11 cellular contexts compared by ENCODE assay signal in the genomic region with DNA sequence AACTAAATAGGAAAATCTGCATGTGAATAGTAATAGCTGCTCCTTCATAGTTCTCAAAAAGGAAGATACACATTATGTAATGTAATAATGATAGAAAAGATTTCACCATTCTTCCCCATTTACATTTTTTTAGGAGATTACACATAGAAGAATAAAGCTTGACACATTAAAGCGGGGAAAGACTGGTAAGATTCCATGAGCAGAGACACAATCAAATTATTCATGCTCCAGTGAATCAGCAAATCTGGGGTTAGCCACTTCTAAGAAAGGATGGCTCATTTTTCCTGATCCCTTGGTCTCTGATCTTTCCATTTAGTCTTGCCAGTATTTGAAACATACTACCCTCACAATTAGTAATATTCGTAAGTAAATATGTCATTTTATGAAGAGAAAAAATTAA.
DNase-seq lines count a peak whose midpoint lies in the region; ATAC-seq and TF ChIP-seq lines count a peak whose summit lies in the region.
"Had no signal": no experiment of that assay in that cellular context is flagged by ENCODE, and none has a peak within 500 bp of the region (broad histone marks: within the 10 kb centered on the region; RNA-seq: fewer than 3 reads in every experiment).

No MANE protein-coding gene starts in this region.

- no peak overlapping the region for H3K4me3 Mint-ChIP-seq in activated T-helper 17 cell treated with anti-CD3 and anti-CD28 coated beads, Interleukin-2, amount 50 U/mL, for 72 hours
- H3K4me3 Mint-ChIP-seq: natural killer cell; T-helper 1 cell treated with Interleukin-12 subunit alpha and Interleukin-12 subunit beta and Interleukin-4 antibody, amounts not matched to agents 30 μg/mL and 1 μg/mL, for 36 hours had no signal

- peak overlapping the region; percentile 35 for H3K27ac Mint-ChIP-seq in activated T-helper 17 cell treated with anti-CD3 and anti-CD28 coated beads, Interleukin-2, amount 50 U/mL, for 72 hours
- H3K27ac Mint-ChIP-seq: natural killer cell; T-helper 1 cell treated with Interleukin-12 subunit alpha and Interleukin-12 subunit beta and Interleukin-4 antibody, amounts not matched to agents 30 μg/mL and 1 μg/mL, for 36 hours had no signal

- peak; percentile 49 for ATAC-seq in activated T-helper 17 cell treated with anti-CD3 and anti-CD28 coated beads, Interleukin-2, amount 50 U/mL, for 72 hours (replicated peaks)
- no peak for ATAC-seq in GM19455 (IDR thresholded peaks at IDR 0.05; ENCODE audit: unreplicated experiment)
- ATAC-seq: natural killer cell had no signal

- TF ChIP-seq CTCF in GM10248 (IDR thresholded peaks at IDR 0.05; ENCODE audit: control extremely low read depth, extremely low read depth, low read depth, missing control alignments) = no peak

- CTCF ChIA-PET in GM10248 (lab: Yijun Ruan, JAX) = interaction anchor here (0.9 to 1.4 kb wide), 11 partner anchors 9 to 408 kb away, joined by 3 to 9 read pairs (median 3); no protein-coding TSS in a partner anchor

- no peaks in the 10 kb centered on the region for H3K27me3 Mint-ChIP-seq in activated T-helper 17 cell treated with anti-CD3 and anti-CD28 coated beads, Interleukin-2, amount 50 U/mL, for 72 hours

- POLR2A ChIA-PET in GM10248 (lab: Yijun Ruan, JAX) = interaction anchor here (0.6 kb wide), 1 partner anchor 82 kb away, joined by 3 read pairs; no protein-coding TSS in a partner anchor

- no peaks in the 10 kb centered on the region for H3K9me3 Mint-ChIP-seq in activated T-helper 17 cell treated with anti-CD3 and anti-CD28 coated beads, Interleukin-2, amount 50 U/mL, for 72 hours
- H3K9me3 Mint-ChIP-seq: natural killer cell; T-helper 1 cell treated with Interleukin-12 subunit alpha and Interleukin-12 subunit beta and Interleukin-4 antibody, amounts not matched to agents 30 μg/mL and 1 μg/mL, for 36 hours had no signal

- peaks cover 17% of the 10 kb centered on the region for H3K36me3 Mint-ChIP-seq in activated T-helper 17 cell treated with anti-CD3 and anti-CD28 coated beads, Interleukin-2, amount 50 U/mL, for 72 hours (ENCODE audit: low read depth)

- DNase-seq in A172 (ENCODE audit: low spot score) (peak; percentile 19), G401 (ENCODE audit: low spot score) (peak; percentile 9), globus pallidus (ENCODE audit: low spot score) (peak; percentile 69), GF-D8 (lab: John Stamatoyannopoulos, UW) (no peak), KBM-7 (no peak), GM10248 (ENCODE audit: extremely low spot score) (no peak)
- DNase-seq: natural killer cell, NCI-H2029 had no signal

- H3K4me1 Mint-ChIP-seq in activated T-helper 17 cell treated with anti-CD3 and anti-CD28 coated beads, Interleukin-2, amount 50 U/mL, for 72 hours = no peaks in the 10 kb centered on the region
- H3K4me1 Mint-ChIP-seq: natural killer cell had no signal

- in situ Hi-C loops in G401 (cut with HindIII; ENCODE audit: low sequenced_read_pairs) = no loop called here
- in situ Hi-C loops in KBM-7 (cut with MboI; ENCODE audit: low pct_unique_long_range_greater_than_20kb, low sequenced_read_pairs) = no loop called here

Comparison
In these comparisons a context has a peak if more than half of its experiments do, and no peak if none do; other contexts are left out.
1. DNase-seq: peak in A172 (single experiment), G401 (single experiment) and globus pallidus (single experiment); none in GF-D8 (single experiment), KBM-7 (single experiment) and GM10248 (single experiment).